8 cellular contexts compared by ENCODE assay signal in the genomic region with DNA sequence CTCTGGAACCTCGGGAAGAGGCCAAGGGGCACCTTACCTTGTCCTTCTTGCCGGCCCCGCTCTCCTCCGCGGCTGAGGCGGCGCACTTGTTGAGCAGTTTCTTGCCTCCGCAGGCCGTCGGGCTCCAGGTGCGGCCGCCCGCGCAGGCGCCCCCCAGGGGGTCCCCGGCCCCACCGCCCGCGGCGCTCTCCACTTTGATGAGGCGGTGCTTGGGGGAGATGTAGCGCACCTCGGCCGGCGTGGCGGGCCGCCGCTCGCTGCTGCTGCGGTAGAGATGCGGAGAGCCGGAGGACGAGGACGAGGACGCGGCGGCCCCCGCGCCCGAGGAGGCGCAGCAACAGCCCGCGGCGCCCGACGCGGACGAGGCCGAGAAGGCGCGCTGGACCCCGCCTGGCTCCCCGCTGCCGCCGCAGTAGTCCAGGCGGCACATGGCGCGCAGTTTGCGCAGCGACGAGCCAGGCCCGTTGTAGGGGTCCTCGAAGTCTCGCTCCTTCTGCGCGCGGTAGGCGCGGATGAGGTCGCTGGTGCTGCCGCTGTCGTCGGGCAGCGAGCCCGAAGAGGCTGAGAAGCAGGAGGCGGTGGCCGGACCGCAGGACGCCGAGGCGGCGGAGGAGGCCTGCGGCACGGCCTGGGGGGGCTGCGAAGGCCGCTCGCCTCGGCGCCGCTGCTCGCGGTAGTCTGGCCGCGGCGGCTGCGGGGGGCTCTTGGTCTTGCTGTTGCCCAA. TPM values are rescaled to one million over a fixed set of nuclear protein-coding genes. Genes with fewer than 3 reads are reported as not detected.
DNase-seq lines count a peak whose midpoint lies in the region; ATAC-seq and TF ChIP-seq lines count a peak whose summit lies in the region.

No MANE protein-coding gene starts in this region.

- H3K4ac ChIP-seq in mesendoderm (ENCODE audit: low read depth, low read length) = peak overlapping the region; percentile 97

- no peak overlapping the region for H4K5ac ChIP-seq in mesendoderm (ENCODE audit: low read length)

- peak overlapping the region; percentile 81 for H3K4me3 ChIP-seq in GM12864 (ENCODE audit: low read depth, low read length)
- H3K4me3 ChIP-seq in mammary epithelial cell (replicated peaks in 1 of 3; ENCODE audit: insufficient read depth in 1 of 3, low read depth in 2 of 3, low read length in 3 of 3) = peak overlapping the region; percentile 74 to 84 (median 79)
- peak overlapping the region; percentile 86 for H3K4me3 ChIP-seq in mesendoderm (ENCODE audit: low read length)
- peak overlapping the region; percentile 94 for H3K4me3 ChIP-seq in upper lobe of right lung

- dilution Hi-C loops in mammary epithelial cell (cut with HindIII; ENCODE audit: low sequenced_read_pairs) = no loop called here

- peak overlapping the region; percentile 63 for H2AFZ ChIP-seq in mammary epithelial cell (ENCODE audit: low read depth, low read length)

- H3K9ac ChIP-seq in mammary epithelial cell (ENCODE audit: insufficient read depth, low read length) (peak overlapping the region; percentile 43), mesendoderm (ENCODE audit: low read length) (peak overlapping the region; percentile 92)

- no peaks in the 10 kb centered on the region for H3K36me3 ChIP-seq in mammary epithelial cell (ENCODE audit: insufficient read depth, low read length)
- H3K36me3 ChIP-seq in mesendoderm (ENCODE audit: control insufficient read depth, insufficient read depth, low read length) = no peaks in the 10 kb centered on the region
- no peaks in the 10 kb centered on the region for H3K36me3 ChIP-seq in upper lobe of right lung

- CTCF ChIA-PET in mammary epithelial cell (lab: Charles Lee; ENCODE audit: low non-redundant PET) = interaction anchor here (1.0 kb wide), 1 partner anchor 51 kb away, joined by 3 read pairs; no protein-coding TSS in a partner anchor

- no peak overlapping the region for H4K8ac ChIP-seq in mesendoderm (ENCODE audit: low read depth, low read length)

- WGBS in mammary epithelial cell (ENCODE audit: low coverage, missing lambda C conversion rate) = 0% methylated on average over 30 of the region's 96 CpGs
- no CpG with 5 or more reads among the region's 96 CpGs for WGBS in mesendoderm (ENCODE audit: extremely low coverage, insufficient coverage, low lambda C conversion rate)

- ATAC-seq in upper lobe of right lung (no peak), HG02610 (IDR thresholded peaks at IDR 0.05; ENCODE audit: unreplicated experiment) (no peak), HG03432 (IDR thresholded peaks at IDR 0.05; ENCODE audit: unreplicated experiment) (no peak), omental fat pad (ENCODE audit: low FRiP score) (no peak)

- no peaks in the 10 kb centered on the region for H4K20me1 ChIP-seq in mammary epithelial cell (ENCODE audit: insufficient read depth, low read length)

- H3K9me3 ChIP-seq in mammary epithelial cell (replicated peaks; ENCODE audit: insufficient read depth, low read length) (no peaks in the 10 kb centered on the region), upper lobe of right lung (no peaks in the 10 kb centered on the region)

- H3K79me1 ChIP-seq in mesendoderm (ENCODE audit: low read length) = peaks cover 9% of the 10 kb centered on the region

- no peaks in the 10 kb centered on the region for H3K27me3 ChIP-seq in mammary epithelial cell (ENCODE audit: insufficient read depth, low read length)
- H3K27me3 ChIP-seq in mesendoderm (ENCODE audit: insufficient read depth, low read length, poor library complexity) = no peaks in the 10 kb centered on the region
- no peaks in the 10 kb centered on the region for H3K27me3 ChIP-seq in upper lobe of right lung

- peak overlapping the region; percentile 94 for H2BK5ac ChIP-seq in mesendoderm (ENCODE audit: low read length)

- H3K79me2 ChIP-seq in mammary epithelial cell (ENCODE audit: insufficient read depth, low read length) = peaks cover 58% of the 10 kb centered on the region
- peaks cover 54% of the 10 kb centered on the region for H3K79me2 ChIP-seq in mesendoderm (ENCODE audit: control insufficient read depth, insufficient read depth, low read length)

- H3K56ac ChIP-seq in mesendoderm (ENCODE audit: low read length) = peak overlapping the region; percentile 98

- H3K27ac ChIP-seq in mammary epithelial cell (ENCODE audit: insufficient read depth, low read depth, low read length) = no peak overlapping the region
- peak overlapping the region; percentile 99 for H3K27ac ChIP-seq in mesendoderm (ENCODE audit: low read depth, low read length)
- H3K27ac ChIP-seq in upper lobe of right lung = peak overlapping the region; percentile 93

- no peak for TF ChIP-seq CTCF in GM12864 (IDR thresholded peaks at IDR 0.05; ENCODE audit: low read depth, low read length, missing control alignments)
- TF ChIP-seq CTCF in mammary epithelial cell (conservative IDR thresholded peaks at IDR 0.05 in 1 of 2, IDR thresholded peaks at IDR 0.05 in 1 of 2; ENCODE audit: extremely low read depth in 1 of 2, insufficient read depth in 1 of 2, low read depth in 1 of 2, low read length in 2 of 2) = no peak
- no peak for TF ChIP-seq CTCF in upper lobe of right lung (IDR thresholded peaks at IDR 0.05)
- TF ChIP-seq CTCF in omental fat pad (IDR thresholded peaks at IDR 0.05) = no peak

- DNase-seq in GM12864 (ENCODE audit: low read depth) = no peak
- peak; percentile 73 for DNase-seq in NCI-H69 (lab: John Stamatoyannopoulos, UW)
- no peak for DNase-seq in mammary epithelial cell
- DNase-seq in mesendoderm = no peak
- DNase-seq in upper lobe of right lung = peak; percentile 74
- DNase-seq in omental fat pad (ENCODE audit: low spot score) = no peak

- H3K4me1 ChIP-seq in mammary epithelial cell (ENCODE audit: insufficient read depth, low read length) (peaks cover 20% of the 10 kb centered on the region), mesendoderm (ENCODE audit: control insufficient read depth, low read depth, low read length) (peaks cover 27% of the 10 kb centered on the region), upper lobe of right lung (peaks cover 44% of the 10 kb centered on the region)

- no peak overlapping the region for H2AK5ac ChIP-seq in mesendoderm (ENCODE audit: low read length)

- peak overlapping the region; percentile 100 for H3K18ac ChIP-seq in mesendoderm (ENCODE audit: low read length)

- in situ Hi-C loops in mammary epithelial cell (cut with MboI; ENCODE audit: low sequenced_read_pairs in 2 of 2) = loop anchor here in 1 of 2 donors (5.0 to 25.0 kb wide), 2 partner anchors 156 to 319 kb away; a partner anchor contains a TSS

- H3K23ac ChIP-seq in mesendoderm (ENCODE audit: low read length) = peak overlapping the region; percentile 49

- H3K4me2 ChIP-seq in mammary epithelial cell (ENCODE audit: insufficient read depth, low read depth, low read length) (peak overlapping the region; percentile 84), mesendoderm (ENCODE audit: low read length) (peak overlapping the region; percentile 84)

- no peak overlapping the region for H2BK15ac ChIP-seq in mesendoderm (replicated peaks; ENCODE audit: low read depth)

- H2BK120ac ChIP-seq in mesendoderm (ENCODE audit: low read depth, low read length) = peak overlapping the region; percentile 50

- intact Hi-C loops in mammary epithelial cell (cut with micrococcal nuclease) (loop anchor here (1.0 to 10.0 kb wide), 6 partner anchors 21 to 583 kb away; a partner anchor contains a TSS), upper lobe of right lung (cut with DNase I) (loop anchor here (5.0 kb wide), 1 partner anchor 51 kb away; no protein-coding TSS in a partner anchor)

- no TSS peak for BruUV-seq in mammary epithelial cell (replicated peaks; lab: Mats Ljungman, UMichigan)

RNA-seq across cellular contexts. Expression of a gene that starts 1.0 kb away (rescaled TPM):
- 10 to 100 TPM; 30.5 to 31.5 TPM for total RNA-seq in mammary epithelial cell
- polyA plus RNA-seq in mammary epithelial cell = 14.9 TPM
- 16.7 TPM for polyA minus RNA-seq in mammary epithelial cell
- 13.4 TPM for polyA plus RNA-seq in mesendoderm (2013, experiment 1 of 2)
- polyA plus RNA-seq in mesendoderm (2013, experiment 2 of 2) = 13.5 TPM
- 33.4 TPM for total RNA-seq in upper lobe of right lung
- 10 to 100 TPM; 10.4 to 61.6 (median 20.7) TPM for total RNA-seq in omental fat pad

Comparison
In these comparisons a context has a peak if more than half of its experiments do, and no peak if none do; other contexts are left out.
1. DNase-seq: peak in NCI-H69 (single experiment) and upper lobe of right lung (single experiment); none in GM12864 (single experiment), mammary epithelial cell (single experiment), mesendoderm (single experiment) and omental fat pad (single experiment).
2. Peak in every context shown above with its lines, with median percentiles within 50 percentile points of each other: H3K4me3 ChIP-seq.